33 cellular contexts compared by ENCODE assay signal in the genomic region with DNA sequence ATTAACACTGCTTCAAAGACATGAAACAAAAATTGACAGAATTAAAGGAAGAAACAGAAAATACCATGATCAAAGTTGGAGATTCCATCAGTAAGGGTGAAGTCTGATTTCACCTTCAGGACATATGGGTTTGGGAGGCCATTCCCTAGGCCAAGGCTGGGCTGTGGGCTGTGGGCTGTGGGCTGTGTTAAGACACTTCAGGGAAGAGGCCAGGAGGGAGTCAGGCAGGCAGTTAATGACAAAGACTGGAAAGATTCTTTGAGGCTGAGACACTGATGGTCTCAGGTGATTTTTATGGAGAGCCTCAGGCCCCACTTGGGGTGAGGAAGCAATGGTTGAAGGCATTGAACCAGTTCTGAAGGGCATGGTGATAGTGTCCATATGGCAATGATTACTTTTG.
"Had no signal": no experiment of that assay in that cellular context is flagged by ENCODE, and none has a peak within 500 bp of the region (broad histone marks: within the 10 kb centered on the region; RNA-seq: fewer than 3 reads in every experiment).

No MANE protein-coding gene starts in this region.

- ATAC-seq: activated CD4-positive, alpha-beta T cell treated with anti-CD3 and anti-CD28 coated beads for 36 hours; activated CD8-positive, alpha-beta memory T cell treated with anti-CD3 and anti-CD28 coated beads, Interleukin-2, amount 10 ng/mL, durations not matched to agents 7 days and 5 days; activated CD8-positive, alpha-beta T cell treated with anti-CD3 and anti-CD28 coated beads, Interleukin-2, amount 10 ng/mL, durations not matched to agents 7 days and 5 days; activated naive CD8-positive, alpha-beta T cell treated with anti-CD3 and anti-CD28 coated beads, Interleukin-2, amount 50 U/mL, for 24 hours; T-helper 17 cell had no signal

- H3K9me3 Mint-ChIP-seq: activated CD4-positive, alpha-beta T cell treated with anti-CD3 and anti-CD28 coated beads, Interleukin-2, amount 10 ng/mL, durations not matched to agents 24 days and 14 days; activated naive CD4-positive, alpha-beta T cell treated with anti-CD3 and anti-CD28 coated beads, Interleukin-2, amount 50 U/mL, for 24 hours; activated naive CD8-positive, alpha-beta T cell treated with anti-CD3 and anti-CD28 coated beads, Interleukin-2, amount 50 U/mL, for 24 hours; activated T-helper 1 cell treated with anti-CD3 and anti-CD28 coated beads, Interleukin-12 subunit alpha, Interleukin-12 subunit beta, Interleukin-2, Interleukin-4 antibody, amounts not matched to agents 30 ng/mL and 10 ng/mL and 1 ng/mL, durations not matched to agents 14 hours and 24 hours and 36 hours; activated T-helper 2 cell treated with anti-CD3 and anti-CD28 coated beads, Interferon-gamma antibody, Interleukin-2, Interleukin-4, amounts not matched to agents 10 μg/mL and 5 μg/mL and 100 μg/mL, durations not matched to agents 14 hours and 24 hours and 36 hours; central memory CD8-positive, alpha-beta T cell; dendritic cell treated with granulocyte-macrophage colony-stimulating factor and Interleukin-4, amounts not matched to agents 40 ng/mL and 50 ng/mL, for 4 days; T-helper 2 cell treated with Interferon-gamma antibody and Interleukin-4, amounts not matched to agents 5 μg/mL and 100 μg/mL, for 36 hours had no signal

- H3K27me3 Mint-ChIP-seq: activated B cell treated with CpG ODN at 0.5 μM for 24 hours; activated CD4-positive, alpha-beta memory T cell treated with anti-CD3 and anti-CD28 coated beads for 36 hours; activated CD4-positive, alpha-beta T cell treated with anti-CD3 and anti-CD28 coated beads for 36 hours; activated naive CD4-positive, alpha-beta T cell treated with anti-CD3 and anti-CD28 coated beads, Interleukin-2, amount 50 U/mL, for 24 hours; activated naive CD8-positive, alpha-beta T cell treated with anti-CD3 and anti-CD28 coated beads for 36 hours had no signal

- H3K4me1 Mint-ChIP-seq: activated naive CD4-positive, alpha-beta T cell treated with anti-CD3 and anti-CD28 coated beads, Interleukin-2, amount 50 U/mL, for 24 hours had no signal

- H3K4me3 ChIP-seq: adrenal gland, coronary artery, dorsolateral prefrontal cortex, esophagus muscularis mucosa had no signal

- H3K36me3 Mint-ChIP-seq: activated CD4-positive, alpha-beta memory T cell treated with anti-CD3 and anti-CD28 coated beads for 36 hours; activated CD8-positive, alpha-beta memory T cell treated with anti-CD3 and anti-CD28 coated beads, Interleukin-2, amount 10 ng/mL, durations not matched to agents 7 days and 5 days; activated naive CD4-positive, alpha-beta T cell treated with anti-CD3 and anti-CD28 coated beads, Interleukin-2, amount 50 U/mL, for 24 hours; activated naive CD8-positive, alpha-beta T cell treated with anti-CD3 and anti-CD28 coated beads for 36 hours; brain had no signal

- H3K4me3 Mint-ChIP-seq: activated B cell treated with CpG ODN at 0.5 μM for 24 hours; activated CD4-positive, alpha-beta memory T cell treated with anti-CD3 and anti-CD28 coated beads for 36 hours; activated CD4-positive, alpha-beta T cell treated with anti-CD3 and anti-CD28 coated beads for 36 hours; activated CD4-positive, alpha-beta T cell treated with anti-CD3 and anti-CD28 coated beads, Interleukin-2, amount 10 ng/mL, durations not matched to agents 24 days and 14 days; activated CD8-positive, alpha-beta memory T cell treated with anti-CD3 and anti-CD28 coated beads, Interleukin-2, amount 10 ng/mL, durations not matched to agents 7 days and 5 days; activated CD8-positive, alpha-beta T cell treated with anti-CD3 and anti-CD28 coated beads, Interleukin-2, amount 10 ng/mL, durations not matched to agents 7 days and 5 days; activated naive CD4-positive, alpha-beta T cell treated with anti-CD3 and anti-CD28 coated beads for 36 hours; activated naive CD4-positive, alpha-beta T cell treated with anti-CD3 and anti-CD28 coated beads, Interleukin-2, amount 50 U/mL, for 24 hours; activated naive CD8-positive, alpha-beta T cell treated with anti-CD3 and anti-CD28 coated beads for 36 hours; activated naive CD8-positive, alpha-beta T cell treated with anti-CD3 and anti-CD28 coated beads, Interleukin-2, amount 50 U/mL, for 24 hours; activated T-helper 1 cell treated with anti-CD3 and anti-CD28 coated beads, Interleukin-12 subunit alpha, Interleukin-12 subunit beta, Interleukin-2, Interleukin-4 antibody, amounts not matched to agents 30 ng/mL and 10 ng/mL and 1 ng/mL, durations not matched to agents 14 hours and 24 hours and 36 hours; central memory CD8-positive, alpha-beta T cell; dendritic cell treated with granulocyte-macrophage colony-stimulating factor and Interleukin-4, amounts not matched to agents 40 ng/mL and 50 ng/mL, for 4 days; endodermal cell; T-helper 17 cell; T-helper 2 cell treated with Interferon-gamma antibody and Interleukin-4, amounts not matched to agents 5 μg/mL and 100 μg/mL, for 36 hours had no signal

- DNase-seq: activated B cell treated with CpG ODN at 0.5 μM for 24 hours; activated CD4-positive, alpha-beta memory T cell treated with anti-CD3 and anti-CD28 coated beads for 36 hours; activated CD4-positive, alpha-beta T cell treated with anti-CD3 and anti-CD28 coated beads for 36 hours; activated CD4-positive, alpha-beta T cell treated with anti-CD3 and anti-CD28 coated beads, Interleukin-2, amount 10 ng/mL, durations not matched to agents 24 days and 14 days; activated CD4-positive, CD25-positive, alpha-beta regulatory T cell treated with anti-CD3 and anti-CD28 coated beads, Interleukin-2, amount 50 U/mL, for 72 hours; activated CD8-positive, alpha-beta memory T cell treated with anti-CD3 and anti-CD28 coated beads, Interleukin-2, amount 10 ng/mL, durations not matched to agents 7 days and 5 days; activated CD8-positive, alpha-beta memory T cell treated with anti-CD3 and anti-CD28 coated beads, Interleukin-2, amount 50 U/mL, for 4 hours; activated CD8-positive, alpha-beta T cell treated with anti-CD3 and anti-CD28 coated beads, Interleukin-2, amount 10 ng/mL, durations not matched to agents 7 days and 5 days; activated effector memory CD4-positive, alpha-beta T cell treated with anti-CD3 and anti-CD28 coated beads, Interleukin-2, amount 50 U/mL, for 16 hours; activated naive CD4-positive, alpha-beta T cell treated with anti-CD3 and anti-CD28 coated beads for 36 hours; activated naive CD8-positive, alpha-beta T cell treated with anti-CD3 and anti-CD28 coated beads for 36 hours; activated naive CD8-positive, alpha-beta T cell treated with anti-CD3 and anti-CD28 coated beads, Interleukin-2, amount 50 U/mL, for 24 hours; activated T-cell treated with anti-CD3 and anti-CD28 coated beads, Interleukin-2, amount 50 U/mL, for 1 hour; activated T-cell treated with anti-CD3 and anti-CD28 coated beads, Interleukin-2, amount 50 U/mL, for 48 hours; adrenal gland; amygdala; aorta; dorsolateral prefrontal cortex; effector memory CD4-positive, alpha-beta T cell; endodermal cell; T-helper 1 cell; T-helper 17 cell; T1000; WERI-Rb-1 had no signal

- H3K27ac Mint-ChIP-seq: activated B cell treated with CpG ODN at 0.5 μM for 24 hours; activated CD4-positive, alpha-beta memory T cell treated with anti-CD3 and anti-CD28 coated beads for 36 hours; activated CD4-positive, alpha-beta T cell treated with anti-CD3 and anti-CD28 coated beads for 36 hours; activated CD4-positive, alpha-beta T cell treated with anti-CD3 and anti-CD28 coated beads, Interleukin-2, amount 10 ng/mL, durations not matched to agents 24 days and 14 days; activated CD8-positive, alpha-beta memory T cell treated with anti-CD3 and anti-CD28 coated beads, Interleukin-2, amount 10 ng/mL, durations not matched to agents 7 days and 5 days; activated CD8-positive, alpha-beta T cell treated with anti-CD3 and anti-CD28 coated beads, Interleukin-2, amount 10 ng/mL, durations not matched to agents 7 days and 5 days; activated naive CD4-positive, alpha-beta T cell treated with anti-CD3 and anti-CD28 coated beads for 36 hours; activated naive CD4-positive, alpha-beta T cell treated with anti-CD3 and anti-CD28 coated beads, Interleukin-2, amount 50 U/mL, for 24 hours; activated naive CD8-positive, alpha-beta T cell treated with anti-CD3 and anti-CD28 coated beads for 36 hours; activated naive CD8-positive, alpha-beta T cell treated with anti-CD3 and anti-CD28 coated beads, Interleukin-2, amount 50 U/mL, for 24 hours; activated T-helper 1 cell treated with anti-CD3 and anti-CD28 coated beads, Interleukin-12 subunit alpha, Interleukin-12 subunit beta, Interleukin-2, Interleukin-4 antibody, amounts not matched to agents 30 ng/mL and 10 ng/mL and 1 ng/mL, durations not matched to agents 14 hours and 24 hours and 36 hours; activated T-helper 2 cell treated with anti-CD3 and anti-CD28 coated beads, Interferon-gamma antibody, Interleukin-2, Interleukin-4, amounts not matched to agents 10 μg/mL and 5 μg/mL and 100 μg/mL, durations not matched to agents 14 hours and 24 hours and 36 hours; dendritic cell treated with granulocyte-macrophage colony-stimulating factor and Interleukin-4, amounts not matched to agents 40 ng/mL and 50 ng/mL, for 4 days; endodermal cell; T-helper 17 cell; T-helper 2 cell treated with Interferon-gamma antibody and Interleukin-4, amounts not matched to agents 5 μg/mL and 100 μg/mL, for 36 hours had no signal
